ENCODE assay signal across 1 cellular context in the genomic region with DNA sequence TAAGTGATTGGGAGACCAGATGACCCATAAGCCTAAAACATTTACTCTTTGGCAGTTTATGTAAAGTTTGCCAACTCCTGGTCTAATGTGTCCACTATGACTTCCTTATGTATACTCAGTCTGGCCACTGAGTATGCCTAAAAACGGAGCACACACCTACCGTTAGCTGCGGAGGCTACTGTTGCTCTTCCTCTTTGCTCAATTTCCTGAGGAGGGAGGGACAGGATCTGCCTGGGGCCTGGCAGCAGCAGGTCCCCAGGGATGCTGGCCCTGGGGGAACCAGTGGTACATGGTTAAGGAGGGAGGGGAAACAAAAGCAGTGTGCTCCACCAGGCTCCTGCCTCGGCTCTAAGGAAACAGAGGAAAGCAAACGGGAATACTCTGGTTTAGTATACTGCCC.
TF ChIP-seq lines count a peak whose summit lies in the region.

No MANE protein-coding gene starts in this region.

TF ChIP-seq in WTC11, 78 proteins besides CTCF, POLR2A, EP300 and RAD21 (continued from another document):
- TF ChIP-seq ZNF425 (CRISPR knock-in tag; conservative IDR thresholded peaks at IDR 0.05) (no peak), USF1 (CRISPR knock-in tag; IDR thresholded peaks at IDR 0.05) (no peak), TP53 (CRISPR knock-in tag; IDR thresholded peaks at IDR 0.05) (no peak), FOXP1 (CRISPR knock-in tag; IDR thresholded peaks at IDR 0.05; ENCODE audit: borderline replicate concordance) (no peak), NFE2L1 (CRISPR knock-in tag; IDR thresholded peaks at IDR 0.05) (no peak), SMAD3 (CRISPR knock-in tag; IDR thresholded peaks at IDR 0.05; ENCODE audit: borderline replicate concordance) (no peak), IRF2 (CRISPR knock-in tag; IDR thresholded peaks at IDR 0.05; ENCODE audit: borderline replicate concordance, low read depth) (no peak), ZNF671 (CRISPR knock-in tag; IDR thresholded peaks at IDR 0.05) (no peak), TEAD4 (CRISPR knock-in tag; IDR thresholded peaks at IDR 0.05) (no peak)
- TF ChIP-seq, protein P1, sequence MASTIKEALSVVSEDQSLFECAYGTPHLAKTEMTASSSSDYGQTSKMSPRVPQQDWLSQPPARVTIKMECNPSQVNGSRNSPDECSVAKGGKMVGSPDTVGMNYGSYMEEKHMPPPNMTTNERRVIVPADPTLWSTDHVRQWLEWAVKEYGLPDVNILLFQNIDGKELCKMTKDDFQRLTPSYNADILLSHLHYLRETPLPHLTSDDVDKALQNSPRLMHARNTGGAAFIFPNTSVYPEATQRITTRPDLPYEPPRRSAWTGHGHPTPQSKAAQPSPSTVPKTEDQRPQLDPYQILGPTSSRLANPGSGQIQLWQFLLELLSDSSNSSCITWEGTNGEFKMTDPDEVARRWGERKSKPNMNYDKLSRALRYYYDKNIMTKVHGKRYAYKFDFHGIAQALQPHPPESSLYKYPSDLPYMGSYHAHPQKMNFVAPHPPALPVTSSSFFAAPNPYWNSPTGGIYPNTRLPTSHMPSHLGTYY (CRISPR knock-in tag; IDR thresholded peaks at IDR 0.05) = no peak
- TF ChIP-seq, protein P2, sequence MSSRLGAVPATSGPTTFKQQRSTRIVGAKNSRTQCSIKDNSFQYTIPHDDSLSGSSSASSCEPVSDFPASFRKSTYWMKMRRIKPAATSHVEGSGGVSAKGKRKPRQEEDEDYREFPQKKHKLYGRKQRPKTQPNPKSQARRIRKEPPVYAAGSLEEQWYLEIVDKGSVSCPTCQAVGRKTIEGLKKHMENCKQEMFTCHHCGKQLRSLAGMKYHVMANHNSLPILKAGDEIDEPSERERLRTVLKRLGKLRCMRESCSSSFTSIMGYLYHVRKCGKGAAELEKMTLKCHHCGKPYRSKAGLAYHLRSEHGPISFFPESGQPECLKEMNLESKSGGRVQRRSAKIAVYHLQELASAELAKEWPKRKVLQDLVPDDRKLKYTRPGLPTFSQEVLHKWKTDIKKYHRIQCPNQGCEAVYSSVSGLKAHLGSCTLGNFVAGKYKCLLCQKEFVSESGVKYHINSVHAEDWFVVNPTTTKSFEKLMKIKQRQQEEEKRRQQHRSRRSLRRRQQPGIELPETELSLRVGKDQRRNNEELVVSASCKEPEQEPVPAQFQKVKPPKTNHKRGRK (CRISPR knock-in tag; IDR thresholded peaks at IDR 0.05; ENCODE audit: borderline replicate concordance) = no peak
